17 cellular contexts compared by ENCODE assay signal in the genomic region with DNA sequence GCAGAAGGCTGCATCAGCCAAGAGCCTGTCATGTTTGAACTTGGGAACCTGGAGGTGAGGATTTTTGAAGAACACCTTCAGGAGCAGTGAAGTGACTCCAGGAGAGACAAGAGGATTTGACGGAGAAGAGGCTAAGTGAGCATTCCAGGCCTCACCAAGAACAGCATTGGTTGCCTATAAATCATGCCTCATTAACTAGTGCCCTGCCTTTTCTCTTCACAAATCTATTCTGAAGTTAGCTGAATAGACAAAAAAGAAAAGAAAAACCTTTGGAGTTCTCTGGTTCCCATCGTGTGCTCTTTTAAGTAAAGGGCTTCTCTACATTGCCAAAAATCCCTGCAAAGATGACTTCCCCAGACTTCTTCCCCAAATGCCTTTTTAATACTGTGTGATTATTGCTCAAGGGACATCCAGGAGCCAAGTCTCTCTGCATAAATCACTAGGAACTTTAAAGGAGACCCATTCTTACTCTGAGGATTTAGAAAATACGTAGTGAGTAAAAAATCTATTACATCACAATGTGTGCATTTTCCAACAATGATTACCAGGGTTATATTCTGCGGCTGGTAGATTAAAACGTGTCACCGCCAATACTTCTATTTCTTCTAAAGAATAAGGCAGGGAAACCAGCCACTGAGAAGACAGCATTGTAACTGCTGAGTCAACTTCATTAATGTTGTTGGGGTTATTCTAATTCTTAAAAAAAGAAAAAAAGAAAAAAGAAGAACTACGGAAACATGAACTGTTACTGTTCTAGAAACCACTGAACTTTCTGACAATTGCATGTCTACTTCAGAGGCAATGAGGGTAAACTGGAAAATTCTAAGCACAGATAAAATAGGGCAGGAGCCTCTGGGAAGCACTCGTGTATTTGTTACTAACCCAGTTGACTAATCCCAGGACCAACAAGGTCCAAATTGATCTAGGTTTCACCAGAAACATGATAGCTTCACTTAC.
A peak's percentile ranks its signal among the peaks of the same experiment; 100 is the strongest.
DNase-seq lines count a peak whose midpoint lies in the region; ATAC-seq and TF ChIP-seq lines count a peak whose summit lies in the region.
"Had no signal": no experiment of that assay in that cellular context is flagged by ENCODE, and none has a peak within 500 bp of the region (broad histone marks: within the 10 kb centered on the region; RNA-seq: fewer than 3 reads in every experiment).

No MANE protein-coding gene starts in this region.

- no peak overlapping the region for H3K4me3 ChIP-seq in fibroblast of the aortic adventitia (ENCODE audit: low read depth, low read length)
- H3K4me3 ChIP-seq: heart left ventricle had no signal

- no peaks in the 10 kb centered on the region for H3K9me3 Mint-ChIP-seq in stimulated activated naive B cell treated with anti-CD40 and anti-IgM and Interleukin-4, amounts not matched to agents 10 μg/mL and 1 μg/mL and 100 μg/mL, for 72 hours
- H3K9me3 Mint-ChIP-seq: activated naive CD4-positive, alpha-beta T cell treated with anti-CD3 and anti-CD28 coated beads, Interleukin-2, amount 10 ng/mL, durations not matched to agents 7 days and 5 days; CD4-positive, alpha-beta memory T cell had no signal

- H3K36me3 Mint-ChIP-seq in stimulated activated naive B cell treated with anti-CD40 and anti-IgM and Interleukin-4, amounts not matched to agents 10 μg/mL and 1 μg/mL and 100 μg/mL, for 72 hours = no peaks in the 10 kb centered on the region
- H3K36me3 Mint-ChIP-seq: activated naive CD4-positive, alpha-beta T cell treated with anti-CD3 and anti-CD28 coated beads, Interleukin-2, amount 10 ng/mL, durations not matched to agents 7 days and 5 days; CD4-positive, alpha-beta memory T cell had no signal

- no peak overlapping the region for H3K27ac Mint-ChIP-seq in stimulated activated naive B cell treated with anti-CD40 and anti-IgM and Interleukin-4, amounts not matched to agents 10 μg/mL and 1 μg/mL and 100 μg/mL, for 72 hours
- H3K27ac Mint-ChIP-seq: activated naive CD4-positive, alpha-beta T cell treated with anti-CD3 and anti-CD28 coated beads, Interleukin-2, amount 10 ng/mL, durations not matched to agents 7 days and 5 days; CD4-positive, alpha-beta memory T cell; T-helper 17 cell had no signal

- peaks cover 0 to 2% of the 10 kb centered on the region in 2 donors for H3K27me3 Mint-ChIP-seq in stimulated activated naive B cell treated with anti-CD40 and anti-IgM and Interleukin-4, amounts not matched to agents 10 μg/mL and 1 μg/mL and 100 μg/mL, for 72 hours

- peak; percentile 50 for DNase-seq in GM04503 (ENCODE audit: low read depth)
- peak; percentile 29 for DNase-seq in NCI-H69 (lab: John Stamatoyannopoulos, UW)
- DNase-seq in fibroblast of the aortic adventitia (ENCODE audit: low read depth) = peak; percentile 87
- DNase-seq in stimulated activated naive B cell treated with anti-CD40 and anti-IgM and Interleukin-4, amounts not matched to agents 10 μg/mL and 1 μg/mL and 100 μg/mL, for 72 hours = no peak
- DNase-seq in HT-29 (ENCODE audit: low spot score) = no peak
- no peak for DNase-seq in NCI-H1417 (lab: John Stamatoyannopoulos, UW)
- DNase-seq: activated CD8-positive, alpha-beta memory T cell treated with anti-CD3 and anti-CD28 coated beads, Interleukin-2, amount 50 U/mL, for 48 hours; activated naive CD4-positive, alpha-beta T cell treated with anti-CD3 and anti-CD28 coated beads, Interleukin-2, amount 10 ng/mL, durations not matched to agents 7 days and 5 days; CD4-positive, alpha-beta memory T cell; central memory CD4-positive, alpha-beta T cell; heart left ventricle; kidney; NCI-H146; NCI-H345; posterior cingulate gyrus; T-helper 17 cell had no signal

- peak; percentile 57 for ATAC-seq in stimulated activated naive B cell treated with anti-CD40 and anti-IgM and Interleukin-4, amounts not matched to agents 10 μg/mL and 1 μg/mL and 100 μg/mL, for 72 hours (replicated peaks)
- no peak for ATAC-seq in HG03457 (IDR thresholded peaks at IDR 0.05; ENCODE audit: unreplicated experiment)
- ATAC-seq: T-helper 17 cell had no signal

- H3K4me1 Mint-ChIP-seq in stimulated activated naive B cell treated with anti-CD40 and anti-IgM and Interleukin-4, amounts not matched to agents 10 μg/mL and 1 μg/mL and 100 μg/mL, for 72 hours = peaks cover 15 to 29% of the 10 kb centered on the region in 2 donors

- H3K4me3 Mint-ChIP-seq in stimulated activated naive B cell treated with anti-CD40 and anti-IgM and Interleukin-4, amounts not matched to agents 10 μg/mL and 1 μg/mL and 100 μg/mL, for 72 hours = no peak overlapping the region
- H3K4me3 Mint-ChIP-seq: activated naive CD4-positive, alpha-beta T cell treated with anti-CD3 and anti-CD28 coated beads, Interleukin-2, amount 10 ng/mL, durations not matched to agents 7 days and 5 days; CD4-positive, alpha-beta memory T cell; T-helper 17 cell had no signal

- no peak for TF ChIP-seq CTCF in fibroblast of the aortic adventitia (IDR thresholded peaks at IDR 0.05; ENCODE audit: insufficient read depth, low read length)

Comparison
In these comparisons a context has a peak if more than half of its experiments do, and no peak if none do; other contexts are left out.
1. DNase-seq: peak in GM04503 (single experiment), NCI-H69 (single experiment) and fibroblast of the aortic adventitia (single experiment); none in stimulated activated naive B cell treated with anti-CD40 and anti-IgM and Interleukin-4, amounts not matched to agents 10 μg/mL and 1 μg/mL and 100 μg/mL, for 72 hours (single experiment), HT-29 (single experiment) and NCI-H1417 (0 of 3).